In the genomic region with DNA sequence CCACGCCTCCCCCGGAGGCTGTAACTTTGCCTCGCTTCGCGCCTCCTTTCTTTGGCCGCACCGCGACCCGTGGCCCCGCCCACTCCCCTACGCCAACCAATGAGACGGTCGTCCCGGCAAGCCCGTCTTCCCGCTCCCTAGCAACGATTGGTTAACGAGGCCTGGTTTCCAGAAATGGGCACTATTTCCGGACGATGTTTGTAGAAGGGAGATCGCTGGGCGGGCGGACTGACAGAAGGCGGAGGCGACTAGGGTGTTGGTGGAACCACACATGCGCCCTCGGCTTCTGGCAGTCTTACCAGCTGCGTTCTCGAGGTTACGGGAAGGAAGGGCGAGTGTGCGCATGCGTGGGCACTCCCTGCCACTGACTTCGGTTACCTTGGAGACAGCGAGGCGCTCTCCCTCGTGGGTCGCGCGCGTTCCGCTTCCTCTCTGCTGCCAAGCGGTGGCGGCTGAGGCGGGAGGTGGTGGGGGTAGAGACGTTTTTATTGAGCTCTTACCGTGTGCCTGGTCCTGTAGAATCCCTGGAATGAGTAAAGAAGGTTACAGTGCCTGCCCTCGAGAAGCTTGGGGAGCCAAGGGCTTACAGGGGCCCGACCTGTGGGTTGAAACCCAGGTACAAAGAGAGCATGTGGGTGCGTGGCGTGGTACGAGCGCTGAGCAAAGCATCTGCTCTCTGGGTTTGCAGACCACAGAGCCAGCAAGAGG, we compare ENCODE assay signal across 8 cellular contexts. TPM values are rescaled to one million over a fixed set of nuclear protein-coding genes. Genes with fewer than 3 reads are reported as not detected.
A peak's percentile ranks its signal among the peaks of the same experiment; 100 is the strongest.
DNase-seq lines count a peak whose midpoint lies in the region; FAIRE-seq and TF ChIP-seq lines count a peak whose summit lies in the region.

No MANE protein-coding gene starts in this region.

- H3K9me3 Mint-ChIP-seq in nephron progenitor cell = no peaks in the 10 kb centered on the region
- no peaks in the 10 kb centered on the region for H3K9me3 Mint-ChIP-seq in stimulated activated naive CD8-positive, alpha-beta T cell treated with anti-CD3 and anti-CD28 coated beads, Interleukin-15, Interleukin-2, amounts not matched to agents 100 ng/mL and 50 ng/mL, for 24 hours

- H3K4me1 Mint-ChIP-seq in nephron progenitor cell = peaks cover 84% of the 10 kb centered on the region
- peaks cover 81% of the 10 kb centered on the region for H3K4me1 Mint-ChIP-seq in stimulated activated naive CD8-positive, alpha-beta T cell treated with anti-CD3 and anti-CD28 coated beads, Interleukin-15, Interleukin-2, amounts not matched to agents 100 ng/mL and 50 ng/mL, for 24 hours (ENCODE audit: low read depth)

- H3K27me3 ChIP-seq in HAP-1 (ENCODE audit: low read depth) (no peaks in the 10 kb centered on the region), MG63 (no peaks in the 10 kb centered on the region)

- H3K36me3 Mint-ChIP-seq in nephron progenitor cell (ENCODE audit: low read depth) = no peaks in the 10 kb centered on the region
- peaks cover 33% of the 10 kb centered on the region for H3K36me3 Mint-ChIP-seq in stimulated activated naive CD8-positive, alpha-beta T cell treated with anti-CD3 and anti-CD28 coated beads, Interleukin-15, Interleukin-2, amounts not matched to agents 100 ng/mL and 50 ng/mL, for 24 hours (ENCODE audit: low read depth)

- no peak for TF ChIP-seq CTCF in nephron progenitor cell (IDR thresholded peaks at IDR 0.05)

- peak; percentile 97 for FAIRE-seq in G401.6 (lab: Jason Lieb, UNC)

- H3K27me3 Mint-ChIP-seq in nephron progenitor cell (ENCODE audit: low read depth, poor library complexity) = peaks cover 7% of the 10 kb centered on the region
- no peaks in the 10 kb centered on the region for H3K27me3 Mint-ChIP-seq in stimulated activated naive CD8-positive, alpha-beta T cell treated with anti-CD3 and anti-CD28 coated beads, Interleukin-15, Interleukin-2, amounts not matched to agents 100 ng/mL and 50 ng/mL, for 24 hours

- peak overlapping the region; percentile 93 for H3K27ac Mint-ChIP-seq in nephron progenitor cell
- H3K27ac Mint-ChIP-seq in stimulated activated naive CD8-positive, alpha-beta T cell treated with anti-CD3 and anti-CD28 coated beads, Interleukin-15, Interleukin-2, amounts not matched to agents 100 ng/mL and 50 ng/mL, for 24 hours = peak overlapping the region; percentile 90

- H3K36me3 ChIP-seq in HAP-1 (replicated peaks) (no peaks in the 10 kb centered on the region), MG63 (peaks cover 32% of the 10 kb centered on the region)

- peaks cover 27% of the 10 kb centered on the region for H3K4me1 ChIP-seq in HAP-1

- in situ Hi-C loops in HAP-1 (cut with MboI; ENCODE audit: low sequenced_read_pairs) = no loop called here

- H3K9me3 ChIP-seq in HAP-1 (no peaks in the 10 kb centered on the region), MG63 (no peaks in the 10 kb centered on the region)

- DNase-seq in HAP-1 (ENCODE audit: low spot score in 2 of 2) (peak; percentile 99), MG63 (peak; percentile 100), SHP77 (lab: John Stamatoyannopoulos, UW) (peak; percentile 99), activated gamma-delta T cell (lab: John Stamatoyannopoulos, UW) (peak; percentile 98), fibroblast of the conjunctiva (ENCODE audit: low read depth) (peak; percentile 100), nephron progenitor cell (peak; percentile 100)

- H3K4me3 ChIP-seq in HAP-1 = peak overlapping the region; percentile 35
- peak overlapping the region; percentile 43 for H3K4me3 ChIP-seq in MG63

- H3K4me3 Mint-ChIP-seq in nephron progenitor cell = peak overlapping the region; percentile 90
- peak overlapping the region; percentile 85 for H3K4me3 Mint-ChIP-seq in stimulated activated naive CD8-positive, alpha-beta T cell treated with anti-CD3 and anti-CD28 coated beads, Interleukin-15, Interleukin-2, amounts not matched to agents 100 ng/mL and 50 ng/mL, for 24 hours

RNA-seq across cellular contexts. Expression of gene MAP3K14, which starts 0.4 kb away (rescaled TPM):
- 13.4 and 18.7 TPM in 2 replicates for total RNA-seq in MG63 (2014; rRNA removed; shearing (Covaris generic); ENCODE audit: low replicate concordance)

RNA-seq across cellular contexts. Expression of gene SPATA32, which starts 55.4 kb away (rescaled TPM):
- not detected in 2 replicates for total RNA-seq in MG63 (2014; rRNA removed; shearing (Covaris generic); ENCODE audit: low replicate concordance)

Comparison
In these comparisons a context has a peak if more than half of its experiments do, and no peak if none do; other contexts are left out.
1. Peak in every context shown above with its lines: DNase-seq and H3K4me3 ChIP-seq.